Comparison of ENCODE assay signal across 1 cellular context in the genomic region with DNA sequence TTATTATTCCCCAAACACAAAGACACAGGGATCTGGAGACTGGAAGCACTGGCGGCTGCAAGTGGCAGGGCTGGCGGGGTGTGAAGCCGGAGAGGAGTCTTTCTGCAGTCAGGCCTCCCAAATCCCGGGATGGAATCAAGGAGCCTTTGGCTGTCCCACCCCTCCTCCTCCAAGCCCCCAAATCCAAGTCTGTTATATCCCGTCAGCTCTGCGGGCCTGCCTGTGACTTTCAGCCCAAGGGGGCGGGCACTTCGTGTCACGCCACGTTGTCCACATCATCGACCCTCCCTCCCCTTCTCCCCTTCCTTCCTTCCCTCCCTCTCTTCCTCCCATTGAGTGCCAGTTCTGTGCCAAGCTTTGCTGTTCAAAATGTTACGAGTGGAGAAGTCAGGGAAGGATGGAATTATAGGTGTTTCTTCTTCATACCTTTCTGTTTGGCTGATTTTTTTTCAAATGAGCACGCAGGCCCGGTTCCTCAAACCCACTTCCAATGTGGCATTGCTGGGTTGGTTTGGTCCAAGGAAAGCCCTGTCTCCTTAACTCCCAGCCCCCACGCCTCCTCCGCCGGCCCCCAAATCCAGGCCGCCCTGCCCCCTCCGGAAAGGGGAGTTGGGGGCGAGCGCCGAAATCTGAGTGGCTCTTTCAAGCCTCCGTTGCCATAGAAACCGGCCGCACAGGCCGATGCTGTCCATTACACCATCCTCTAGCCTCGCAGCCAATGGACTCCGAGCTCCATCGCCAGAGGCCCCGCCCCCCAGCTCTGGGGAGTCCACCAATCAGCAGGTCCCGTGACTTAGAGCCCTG.
TF ChIP-seq lines count a peak whose summit lies in the region.

No MANE protein-coding gene starts in this region.

TF ChIP-seq in SK-N-SH, 30 proteins besides CTCF, POLR2A, EP300 and RAD21:
- TF ChIP-seq, protein P1, sequence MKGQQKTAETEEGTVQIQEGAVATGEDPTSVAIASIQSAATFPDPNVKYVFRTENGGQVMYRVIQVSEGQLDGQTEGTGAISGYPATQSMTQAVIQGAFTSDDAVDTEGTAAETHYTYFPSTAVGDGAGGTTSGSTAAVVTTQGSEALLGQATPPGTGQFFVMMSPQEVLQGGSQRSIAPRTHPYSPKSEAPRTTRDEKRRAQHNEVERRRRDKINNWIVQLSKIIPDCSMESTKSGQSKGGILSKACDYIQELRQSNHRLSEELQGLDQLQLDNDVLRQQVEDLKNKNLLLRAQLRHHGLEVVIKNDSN (IDR thresholded peaks at IDR 0.05; ENCODE audit: borderline replicate concordance, low read depth) = 0 out of 2 replicates have a peak, but pooled peaks have one; percentile 6
- TF ChIP-seq JUND (IDR thresholded peaks at IDR 0.05) (no peak), CHD2 (IDR thresholded peaks at IDR 0.05; ENCODE audit: low read length, partially characterized antibody) (peak; percentile 93), YY1 (IDR thresholded peaks at IDR 0.05; ENCODE audit: low read depth) (0 out of 2 replicates have a peak, but pooled peaks have one; percentile 24), FOSL2 (IDR thresholded peaks at IDR 0.05; ENCODE audit: borderline replicate concordance, low read depth) (no peak), TCF12 (IDR thresholded peaks at IDR 0.05) (peak; percentile 31; the same call in 1 of the 2 replicates), TAF1 (IDR thresholded peaks at IDR 0.05; ENCODE audit: borderline replicate concordance, low read depth, low read length) (0 out of 2 replicates have a peak, but pooled peaks have one; percentile 37), SIN3A (IDR thresholded peaks at IDR 0.05; ENCODE audit: borderline replicate concordance, low read depth, low read length) (peak; percentile 19; the same call in 1 of the 2 replicates), RCOR1 (IDR thresholded peaks at IDR 0.05; ENCODE audit: low read length) (no peak), POLR2AphosphoS5 (IDR thresholded peaks at IDR 0.05; ENCODE audit: low read depth, low read length) (peak; percentile 82), RFX5 (IDR thresholded peaks at IDR 0.05; ENCODE audit: low read length) (peak; percentile 86), ELF1 (IDR thresholded peaks at IDR 0.05) (no peak), TEAD4 (IDR thresholded peaks at IDR 0.05; ENCODE audit: borderline replicate concordance, insufficient read depth) (no peak), MXI1 (IDR thresholded peaks at IDR 0.05; ENCODE audit: low read depth, low read length) (peak; percentile 85), PBX3 (IDR thresholded peaks at IDR 0.05) (peak; percentile 91), EZH2phosphoT487 (IDR thresholded peaks at IDR 0.05; ENCODE audit: borderline replicate concordance, low read depth) (no peak), GABPA (IDR thresholded peaks at IDR 0.05; ENCODE audit: low read depth) (0 out of 2 replicates have a peak, but pooled peaks have one; percentile 37), SMC3 (IDR thresholded peaks at IDR 0.05; ENCODE audit: low read depth, low read length) (no peak), RXRA (IDR thresholded peaks at IDR 0.05; ENCODE audit: borderline replicate concordance, low read depth) (no peak)
- TF ChIP-seq, protein P2, sequence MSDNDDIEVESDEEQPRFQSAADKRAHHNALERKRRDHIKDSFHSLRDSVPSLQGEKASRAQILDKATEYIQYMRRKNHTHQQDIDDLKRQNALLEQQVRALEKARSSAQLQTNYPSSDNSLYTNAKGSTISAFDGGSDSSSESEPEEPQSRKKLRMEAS (IDR thresholded peaks at IDR 0.05; ENCODE audit: low read depth) = peak; percentile 69
- TF ChIP-seq, protein P3, sequence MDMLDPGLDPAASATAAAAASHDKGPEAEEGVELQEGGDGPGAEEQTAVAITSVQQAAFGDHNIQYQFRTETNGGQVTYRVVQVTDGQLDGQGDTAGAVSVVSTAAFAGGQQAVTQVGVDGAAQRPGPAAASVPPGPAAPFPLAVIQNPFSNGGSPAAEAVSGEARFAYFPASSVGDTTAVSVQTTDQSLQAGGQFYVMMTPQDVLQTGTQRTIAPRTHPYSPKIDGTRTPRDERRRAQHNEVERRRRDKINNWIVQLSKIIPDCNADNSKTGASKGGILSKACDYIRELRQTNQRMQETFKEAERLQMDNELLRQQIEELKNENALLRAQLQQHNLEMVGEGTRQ (IDR thresholded peaks at IDR 0.05; ENCODE audit: borderline replicate concordance, low read depth, low read length) = no peak
